ENCODE assay signal across 1 cellular context in genomic region chr2:38610851-38611801, GRCh38.
TF ChIP-seq lines count a peak whose summit lies in the region.

No MANE protein-coding gene starts in this region.

TF ChIP-seq in GM12878, 131 proteins besides CTCF, POLR2A, EP300 and RAD21 (continued from another document):
- TF ChIP-seq PKNOX1 (IDR thresholded peaks at IDR 0.05) (no peak; the same call in 1 of the 2 replicates), ZNF274 (IDR thresholded peaks at IDR 0.05; ENCODE audit: insufficient read depth, insufficient read length) (no peak), POLR2AphosphoS2 (IDR thresholded peaks at IDR 0.05; ENCODE audit: low read depth, low read length) (no peak), HDGF (IDR thresholded peaks at IDR 0.05) (no peak), FOS (IDR thresholded peaks at IDR 0.05; ENCODE audit: borderline replicate concordance, extremely low read depth, insufficient read length) (no peak), MEF2A (IDR thresholded peaks at IDR 0.05; ENCODE audit: insufficient read depth, low read depth, low read length) (peak; percentile 77; the same call in 1 of the 2 replicates), CEBPB (IDR thresholded peaks at IDR 0.05; ENCODE audit: borderline replicate concordance in 1 of 2, low read depth in 2 of 2, low read length in 2 of 2) (0 out of 4 replicates have a peak, but pooled peaks of 1 of the 2 experiments have one; percentile 57), GABPA (IDR thresholded peaks at IDR 0.05; ENCODE audit: low read depth) (0 out of 2 replicates have a peak, but pooled peaks have one; percentile 55), TARDBP (IDR thresholded peaks at IDR 0.05; ENCODE audit: borderline replicate concordance) (no peak), PAX5 (IDR thresholded peaks at IDR 0.05; ENCODE audit: borderline replicate concordance, low read depth, low read length) (peak; percentile 93), CHD1 (IDR thresholded peaks at IDR 0.05; ENCODE audit: low read depth, low read length) (no peak), FOXM1 (IDR thresholded peaks at IDR 0.05; ENCODE audit: low read depth, low read length) (peak; percentile 81; the same call in 1 of the 2 replicates)
- TF ChIP-seq, protein P1, sequence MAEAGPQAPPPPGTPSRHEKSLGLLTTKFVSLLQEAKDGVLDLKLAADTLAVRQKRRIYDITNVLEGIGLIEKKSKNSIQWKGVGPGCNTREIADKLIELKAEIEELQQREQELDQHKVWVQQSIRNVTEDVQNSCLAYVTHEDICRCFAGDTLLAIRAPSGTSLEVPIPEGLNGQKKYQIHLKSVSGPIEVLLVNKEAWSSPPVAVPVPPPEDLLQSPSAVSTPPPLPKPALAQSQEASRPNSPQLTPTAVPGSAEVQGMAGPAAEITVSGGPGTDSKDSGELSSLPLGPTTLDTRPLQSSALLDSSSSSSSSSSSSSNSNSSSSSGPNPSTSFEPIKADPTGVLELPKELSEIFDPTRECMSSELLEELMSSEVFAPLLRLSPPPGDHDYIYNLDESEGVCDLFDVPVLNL (IDR thresholded peaks at IDR 0.05; ENCODE audit: low read depth, low read length): no peak
TF ChIP-seq in GM12878: peak in this region for 48.
